In genomic region chr2:237569041-237569440, GRCh38 we compare ENCODE assay signal across 37 cellular contexts. TPM values are rescaled to one million over a fixed set of nuclear protein-coding genes. Genes with fewer than 3 reads are reported as not detected.
"Had no signal": no experiment of that assay in that cellular context is flagged by ENCODE, and none has a peak within 500 bp of the region (broad histone marks: within the 10 kb centered on the region; RNA-seq: fewer than 3 reads in every experiment).

No MANE protein-coding gene starts in this region.

- H3K36me3 ChIP-seq: adrenal gland, brain microvascular endothelial cell, breast epithelium had no signal

- H3K27me3 ChIP-seq: adrenal gland, body of pancreas, brain microvascular endothelial cell, breast epithelium had no signal

- ATAC-seq: activated CD8-positive, alpha-beta T cell treated with anti-CD3 and anti-CD28 coated beads for 36 hours; activated naive CD4-positive, alpha-beta T cell treated with anti-CD3 and anti-CD28 coated beads, Interleukin-2, amount 50 U/mL, for 72 hours; activated T-cell treated with anti-CD3 and anti-CD28 coated beads, Interleukin-2, amount 50 U/mL, for 4 hours; activated T-cell treated with anti-CD3 and anti-CD28 coated beads, Interleukin-2, amount 50 U/mL, for 72 hours; activated T-helper 17 cell treated with anti-CD3 and anti-CD28 coated beads, Interleukin-2, amount 50 U/mL, for 72 hours; body of pancreas had no signal

- DNase-seq: activated B cell treated with CpG ODN at 0.5 μM for 24 hours; activated CD4-positive, alpha-beta memory T cell treated with anti-CD3 and anti-CD28 coated beads for 36 hours; activated CD4-positive, alpha-beta T cell treated with anti-CD3 and anti-CD28 coated beads for 4 hours; activated CD4-positive, alpha-beta T cell treated with anti-CD3 and anti-CD28 coated beads, Interleukin-2, amount 10 ng/mL, durations not matched to agents 24 days and 14 days; activated CD4-positive, alpha-beta T cell treated with anti-CD3 and anti-CD28 coated beads, Interleukin-2, amount 50 U/mL, for 1 hour; activated CD4-positive, alpha-beta T cell treated with anti-CD3 and anti-CD28 coated beads, Interleukin-2, amount 50 U/mL, for 4 hours; activated CD4-positive, CD25-positive, alpha-beta regulatory T cell treated with anti-CD3 and anti-CD28 coated beads, Interleukin-2, amount 50 U/mL, for 72 hours; activated CD8-positive, alpha-beta memory T cell treated with anti-CD3 and anti-CD28 coated beads, Interleukin-2, amount 50 U/mL, for 4 hours; activated CD8-positive, alpha-beta T cell treated with anti-CD3 and anti-CD28 coated beads for 36 hours; activated gamma-delta T cell treated with Interleukin-2 at 50 U/mL for 16 hours; activated naive CD4-positive, alpha-beta T cell; activated naive CD4-positive, alpha-beta T cell treated with anti-CD3 and anti-CD28 coated beads for 36 hours; activated naive CD4-positive, alpha-beta T cell treated with anti-CD3 and anti-CD28 coated beads, Interleukin-2, amount 50 U/mL, for 16 hours; activated naive CD8-positive, alpha-beta T cell treated with anti-CD3 and anti-CD28 coated beads for 36 hours; activated T-cell treated with anti-CD3 and anti-CD28 coated beads for 4 hours; activated T-cell treated with anti-CD3 and anti-CD28 coated beads, Interleukin-2, amount 50 U/mL, for 1 hour; activated T-cell treated with anti-CD3 and anti-CD28 coated beads, Interleukin-2, amount 50 U/mL, for 4 hours; activated T-cell treated with anti-CD3 and anti-CD28 coated beads, Interleukin-2, amount 50 U/mL, for 72 hours; adrenal gland; amniotic stem cell; body of pancreas; brain microvascular endothelial cell; central memory CD4-positive, alpha-beta T cell; T-helper 1 cell; T-helper 2 cell; T-helper 9 cell had no signal

- H3K27ac ChIP-seq: adrenal gland, body of pancreas, brain microvascular endothelial cell, breast epithelium, VCaP had no signal

- H3K9me3 ChIP-seq: adrenal gland, body of pancreas, breast epithelium had no signal

- FAIRE-seq: astrocyte, TTC549 had no signal

- H3K4me3 ChIP-seq: adrenal gland, body of pancreas, breast epithelium had no signal

RNA-seq across cellular contexts. Expression of gene PRLH, which starts 2.7 kb away (rescaled TPM):
- total RNA-seq: activated B cell treated with CpG ODN at 0.5 μM for 24 hours; activated CD4-positive, alpha-beta memory T cell treated with anti-CD3 and anti-CD28 coated beads for 36 hours; activated CD4-positive, alpha-beta T cell treated with anti-CD3 and anti-CD28 coated beads, Interleukin-2, amount 10 ng/mL, durations not matched to agents 24 days and 14 days; activated CD8-positive, alpha-beta memory T cell treated with anti-CD3 and anti-CD28 coated beads for 36 hours; activated CD8-positive, alpha-beta T cell treated with anti-CD3 and anti-CD28 coated beads for 36 hours; activated naive CD4-positive, alpha-beta T cell treated with anti-CD3 and anti-CD28 coated beads for 36 hours; activated naive CD4-positive, alpha-beta T cell treated with anti-CD3 and anti-CD28 coated beads, Interleukin-2, amount 50 U/mL, for 72 hours; activated naive CD8-positive, alpha-beta T cell treated with anti-CD3 and anti-CD28 coated beads for 36 hours; activated T-cell treated with anti-CD3 and anti-CD28 coated beads, Interleukin-2, amount 50 U/mL, for 4 hours; activated T-cell treated with anti-CD3 and anti-CD28 coated beads, Interleukin-2, amount 50 U/mL, for 72 hours; activated T-helper 1 cell treated with anti-CD3 and anti-CD28 coated beads, Interleukin-12 subunit alpha, Interleukin-12 subunit beta, Interleukin-2, Interleukin-4 antibody, amounts not matched to agents 30 ng/mL and 10 ng/mL and 1 ng/mL, durations not matched to agents 14 hours and 24 hours and 36 hours; activated T-helper 17 cell treated with anti-CD3 and anti-CD28 coated beads, Interleukin-2, amount 50 U/mL, for 72 hours; adrenal gland; aorta; astrocyte; body of pancreas; breast epithelium; cardiac septum; cerebellum had no signal
- polyA plus RNA-seq: adrenal gland, aorta had no signal

RNA-seq across cellular contexts. Expression of gene RAB17, which starts 21.5 kb away (rescaled TPM):
- total RNA-seq: activated B cell treated with CpG ODN at 0.5 μM for 24 hours; activated CD4-positive, alpha-beta memory T cell treated with anti-CD3 and anti-CD28 coated beads for 36 hours; activated CD8-positive, alpha-beta memory T cell treated with anti-CD3 and anti-CD28 coated beads for 36 hours; activated naive CD4-positive, alpha-beta T cell treated with anti-CD3 and anti-CD28 coated beads for 36 hours; activated T-helper 1 cell treated with anti-CD3 and anti-CD28 coated beads, Interleukin-12 subunit alpha, Interleukin-12 subunit beta, Interleukin-2, Interleukin-4 antibody, amounts not matched to agents 30 ng/mL and 10 ng/mL and 1 ng/mL, durations not matched to agents 14 hours and 24 hours and 36 hours had no signal
